In genomic region chr3:23809840-23810341, GRCh38 we compare ENCODE assay signal across 8 cellular contexts. TPM values are rescaled to one million over a fixed set of nuclear protein-coding genes. Genes with fewer than 3 reads are reported as not detected.
DNase-seq lines count a peak whose midpoint lies in the region; ATAC-seq, FAIRE-seq and TF ChIP-seq lines count a peak whose summit lies in the region.

No MANE protein-coding gene starts in this region.

- peak overlapping the region; percentile 94 for H3K4me2 ChIP-seq in astrocyte (ENCODE audit: low read length)

- no peaks in the 10 kb centered on the region for H3K27me3 Mint-ChIP-seq in astrocyte (ENCODE audit: low read depth, unreplicated experiment)
- no peaks in the 10 kb centered on the region for H3K27me3 Mint-ChIP-seq in type B pancreatic cell

- peak overlapping the region; percentile 95 for H3K9ac ChIP-seq in HUES64 (ENCODE audit: low read depth, low read length)
- peak overlapping the region; percentile 85 for H3K9ac ChIP-seq in astrocyte (ENCODE audit: low read length)

- H3K4me1 Mint-ChIP-seq in astrocyte (ENCODE audit: low read depth, unreplicated experiment) (peaks cover 47% of the 10 kb centered on the region), type B pancreatic cell (ENCODE audit: unreplicated experiment) (peaks cover 49% of the 10 kb centered on the region)

- H3K9me3 Mint-ChIP-seq in astrocyte (ENCODE audit: unreplicated experiment) (no peaks in the 10 kb centered on the region), type B pancreatic cell (no peaks in the 10 kb centered on the region)

- no peak for TF ChIP-seq POLR2A in right lobe of liver (IDR thresholded peaks at IDR 0.05)

- no peak for TF ChIP-seq CTCF in C4-2B (conservative IDR thresholded peaks at IDR 0.05)
- TF ChIP-seq CTCF in astrocyte (IDR thresholded peaks at IDR 0.05; ENCODE audit: insufficient read depth, low read depth, low read length), result no peak
- no peak for TF ChIP-seq CTCF in right lobe of liver (IDR thresholded peaks at IDR 0.05)
- no peak for TF ChIP-seq CTCF in type B pancreatic cell (conservative IDR thresholded peaks at IDR 0.05)

- no peak for ATAC-seq in right lobe of liver

- H3K9me3 ChIP-seq in HUES64 (ENCODE audit: insufficient read depth, low read depth, low read length) (no peaks in the 10 kb centered on the region), astrocyte (ENCODE audit: insufficient read depth, low read depth, low read length) (no peaks in the 10 kb centered on the region), right lobe of liver (no peaks in the 10 kb centered on the region)

- H4K20me1 ChIP-seq in astrocyte (ENCODE audit: insufficient read depth, low read length), result peaks cover 64% of the 10 kb centered on the region

- H2AFZ ChIP-seq in astrocyte (ENCODE audit: low read depth, low read length), result peak overlapping the region; percentile 70

- H3K36me3 ChIP-seq in HUES64 (ENCODE audit: insufficient read depth, low read length) (peaks cover 36% of the 10 kb centered on the region), astrocyte (ENCODE audit: insufficient read depth, low read length) (no peaks in the 10 kb centered on the region), right lobe of liver (no peaks in the 10 kb centered on the region)

- intact Hi-C loops in right lobe of liver (cut with DNase I), result no loop called here

- H3K27me3 ChIP-seq in HUES64 (ENCODE audit: insufficient read depth, low read length) (no peaks in the 10 kb centered on the region), astrocyte (ENCODE audit: insufficient read depth, low read length) (no peaks in the 10 kb centered on the region), right lobe of liver (no peaks in the 10 kb centered on the region)

- peaks cover 52% of the 10 kb centered on the region for H3K4me1 ChIP-seq in HUES64 (ENCODE audit: insufficient read depth, low read length)
- peaks cover 13% of the 10 kb centered on the region for H3K4me1 ChIP-seq in astrocyte (ENCODE audit: insufficient read depth, low read length)
- H3K4me1 ChIP-seq in right lobe of liver, result peaks cover 0 to 13% (median 3%) of the 10 kb centered on the region in 4 donors

- H3K27ac ChIP-seq in C4-2B (peak overlapping the region; percentile 96), HUES64 (ENCODE audit: low read depth, low read length) (peak overlapping the region; percentile 85), astrocyte (ENCODE audit: low read depth, low read length) (no peak overlapping the region), right lobe of liver (peak overlapping the region; percentile 56 to 77 (median 72))

- peaks cover 61% of the 10 kb centered on the region for H3K79me2 ChIP-seq in astrocyte (ENCODE audit: insufficient read depth, low read length)

- H3K36me3 Mint-ChIP-seq in astrocyte (ENCODE audit: low read depth, unreplicated experiment) (peaks cover 1% of the 10 kb centered on the region), type B pancreatic cell (peaks cover 18% of the 10 kb centered on the region)

- H3K27ac Mint-ChIP-seq in astrocyte (ENCODE audit: unreplicated experiment), result peak overlapping the region; percentile 96
- peak overlapping the region; percentile 97 for H3K27ac Mint-ChIP-seq in type B pancreatic cell

- WGBS in HUES64, result 21% methylated on average over 13 of the region's 13 CpGs
- WGBS in right lobe of liver (ENCODE audit: insufficient coverage, low coverage, low lambda C conversion rate, missing lambda C conversion rate), result 49% methylated on average over 12 of the region's 13 CpGs

- H3K4me3 Mint-ChIP-seq in astrocyte (ENCODE audit: unreplicated experiment) (peak overlapping the region; percentile 96), type B pancreatic cell (peak overlapping the region; percentile 97)

- H3K4me3 ChIP-seq in HUES64 (ENCODE audit: low read length) (peak overlapping the region; percentile 60), astrocyte (ENCODE audit: insufficient read depth, low read depth, low read length) (peak overlapping the region; percentile 67), right lobe of liver (peak overlapping the region; percentile 55 to 76 (median 57))

- DNase-seq in astrocyte (ENCODE audit: low read depth) (no peak), right lobe of liver (no peak), type B pancreatic cell (ENCODE audit: extremely low spot score, unreplicated experiment) (no peak), HK-2 (ENCODE audit: unreplicated experiment) (no peak), amygdala (lab: John Stamatoyannopoulos, UW) (no peak)
- DNase-seq in activated CD4-positive, alpha-beta T cell treated with anti-CD3 and anti-CD28 coated beads for 48 hours, result no peak

- no peak for FAIRE-seq in astrocyte (lab: Jason Lieb, UNC)

RNA-seq across cellular contexts. Expression of gene UBE2E1, which starts 4.1 kb away (rescaled TPM):
- polyA plus RNA-seq in HUES64 (2013, experiment 1 of 2), result 148 TPM
- 159 TPM for polyA plus RNA-seq in HUES64 (2013, experiment 2 of 2)
- total RNA-seq in astrocyte (145 and 150 TPM in 2 replicates), right lobe of liver (10 to 100 TPM; 20.8 to 40.4 (median 29.7) TPM), type B pancreatic cell (ENCODE audit: low replicate concordance) (93.2 and 110 TPM in 2 replicates)
